Comparison of ENCODE assay signal across 21 cellular contexts in genomic region chr10:120961720-120962259, GRCh38.
DNase-seq lines count a peak whose midpoint lies in the region; ATAC-seq and TF ChIP-seq lines count a peak whose summit lies in the region.
"Had no signal": no experiment of that assay in that cellular context is flagged by ENCODE, and none has a peak within 500 bp of the region (broad histone marks: within the 10 kb centered on the region; RNA-seq: fewer than 3 reads in every experiment).

No MANE protein-coding gene starts in this region.

- H3K4me1 Mint-ChIP-seq in immature natural killer cell = no peaks in the 10 kb centered on the region
- H3K4me1 Mint-ChIP-seq: IgD-negative memory B cell had no signal

- ATAC-seq in right cardiac atrium (peak; percentile 32 to 69), lower lobe of right lung (no peak), GM19351 (IDR thresholded peaks at IDR 0.05; ENCODE audit: unreplicated experiment) (no peak)
- ATAC-seq: PC-3 had no signal

- peaks cover 3 to 9% (median 3%) of the 10 kb centered on the region in 3 donors for H3K27me3 Mint-ChIP-seq in immature natural killer cell (ENCODE audit: low read depth in 3 of 3)

- no peak overlapping the region for H3K27ac Mint-ChIP-seq in immature natural killer cell
- H3K27ac Mint-ChIP-seq: IgD-negative memory B cell had no signal

- H3K27me3 ChIP-seq in right cardiac atrium (ENCODE audit: control insufficient read depth, insufficient read depth) (no peaks in the 10 kb centered on the region), left ventricle myocardium inferior (ENCODE audit: low read depth) (peaks cover 39% of the 10 kb centered on the region), lower lobe of right lung (ENCODE audit: low read depth) (no peaks in the 10 kb centered on the region), sigmoid colon (no peaks in the 10 kb centered on the region), uterus (no peaks in the 10 kb centered on the region)

- H3K27ac ChIP-seq in right cardiac atrium (ENCODE audit: low read length) (no peak overlapping the region), left ventricle myocardium inferior (replicated peaks) (no peak overlapping the region), lower lobe of right lung (peak overlapping the region; percentile 31), sigmoid colon (peak overlapping the region in 3 of 4 donors; percentile 36 to 58 (median 36)), uterus (peak overlapping the region; percentile 49 to 61)
- H3K27ac ChIP-seq: HL-60, KMS-11, SK-N-MC had no signal

- DNase-seq in right cardiac atrium (peak in 1 of 3 donors; percentile 69), left ventricle myocardium inferior (no peak), lower lobe of right lung (no peak), sigmoid colon (no peak), uterus (no peak), immature natural killer cell (no peak), SIG-M5 (lab: John Stamatoyannopoulos, UW) (no peak)
- DNase-seq: HCEC 1CT; MM.1S; NCI-H2029 treated with DMSO at 0.1 percent for 48 hours; NCI-H446 treated with DMSO at 0.1 percent for 48 hours; NCI-H526; NCI-H82; NK-92 treated with Interleukin-12 subunit alpha and Interleukin-12 subunit beta, amount 100 ng/mL, for 24 hours; PC-3; Right ventricle myocardium superior had no signal

- no peak for TF ChIP-seq EP300 in sigmoid colon (IDR thresholded peaks at IDR 0.05)

- no peaks in the 10 kb centered on the region for H3K36me3 Mint-ChIP-seq in immature natural killer cell
- H3K36me3 Mint-ChIP-seq: IgD-negative memory B cell had no signal

- H3K9me3 ChIP-seq in right cardiac atrium (ENCODE audit: control insufficient read depth, low read length) (no peaks in the 10 kb centered on the region), left ventricle myocardium inferior (replicated peaks) (no peaks in the 10 kb centered on the region), lower lobe of right lung (no peaks in the 10 kb centered on the region), sigmoid colon (no peaks in the 10 kb centered on the region), uterus (no peaks in the 10 kb centered on the region)

- WGBS in right cardiac atrium = 55% methylated on average over 8 of the region's 8 CpGs
- WGBS in sigmoid colon, 2 donors = 81 to 92% methylated on average over 8 of the region's 8 CpGs

- TF ChIP-seq CTCF in left ventricle myocardium inferior (IDR thresholded peaks at IDR 0.05; ENCODE audit: borderline replicate concordance) = no peak
- no peak for TF ChIP-seq CTCF in lower lobe of right lung (IDR thresholded peaks at IDR 0.05)
- no peak for TF ChIP-seq CTCF in sigmoid colon (IDR thresholded peaks at IDR 0.05)
- no peak for TF ChIP-seq CTCF in uterus (IDR thresholded peaks at IDR 0.05)

- H3K9me3 Mint-ChIP-seq in immature natural killer cell = no peaks in the 10 kb centered on the region

- no peak overlapping the region for H3K4me3 Mint-ChIP-seq in immature natural killer cell
- H3K4me3 Mint-ChIP-seq: IgD-negative memory B cell had no signal

- H3K4me3 ChIP-seq in right cardiac atrium (ENCODE audit: low read length) (no peak overlapping the region), left ventricle myocardium inferior (no peak overlapping the region), lower lobe of right lung (no peak overlapping the region), sigmoid colon (no peak overlapping the region), uterus (no peak overlapping the region)
- H3K4me3 ChIP-seq: SK-N-MC had no signal

- no peak for TF ChIP-seq POLR2A in sigmoid colon (IDR thresholded peaks at IDR 0.05)
- no peak for TF ChIP-seq POLR2A in uterus (IDR thresholded peaks at IDR 0.05)

- H3K36me3 ChIP-seq in left ventricle myocardium inferior (no peaks in the 10 kb centered on the region), lower lobe of right lung (no peaks in the 10 kb centered on the region), sigmoid colon (no peaks in the 10 kb centered on the region), uterus (no peaks in the 10 kb centered on the region)

- intact Hi-C loops in right cardiac atrium (cut with DNase I) = no loop called here
- intact Hi-C loops in left ventricle myocardium inferior (cut with micrococcal nuclease) = no loop called here
- intact Hi-C loops in lower lobe of right lung (cut with DNase I) = no loop called here
- intact Hi-C loops in sigmoid colon (cut with DNase I) = no loop called here
- intact Hi-C loops in uterus (cut with DNase I; ENCODE audit: low total_unique reads) = no loop called here

- H3K4me1 ChIP-seq in right cardiac atrium (ENCODE audit: control insufficient read depth, insufficient read depth, low read length) (no peaks in the 10 kb centered on the region), left ventricle myocardium inferior (no peaks in the 10 kb centered on the region), lower lobe of right lung (peaks cover 38% of the 10 kb centered on the region), sigmoid colon (peaks cover 0 to 18% (median 17%) of the 10 kb centered on the region in 4 donors), uterus (no peaks in the 10 kb centered on the region)

Comparison
In these comparisons a context has a peak if more than half of its experiments do, and no peak if none do; other contexts are left out.
1. ATAC-seq: peak in right cardiac atrium (2 of 2); none in lower lobe of right lung (0 of 2) and GM19351 (single experiment).
2. H3K27ac ChIP-seq: peak in lower lobe of right lung (single experiment), sigmoid colon (3 of 4) and uterus (2 of 2); none in right cardiac atrium (single experiment) and left ventricle myocardium inferior (single experiment).